In genomic region chr4:2983715-2984114, GRCh38 we compare ENCODE assay signal across 2 cellular contexts.
TF ChIP-seq lines count a peak whose summit lies in the region.

No MANE protein-coding gene starts in this region.

TF ChIP-seq in K562, 482 proteins besides CTCF, POLR2A, EP300 and RAD21:
- peak; percentile 96 for TF ChIP-seq ZNF431 (CRISPR knock-in tag; IDR thresholded peaks at IDR 0.05)

TF ChIP-seq in HepG2, 621 proteins besides CTCF, POLR2A, EP300 and RAD21:
- 0 out of 2 replicates have a peak, but pooled peaks have one; percentile 43 for TF ChIP-seq ZNF431 (CRISPR knock-in tag; IDR thresholded peaks at IDR 0.05; ENCODE audit: borderline replicate concordance, low read depth)
